In genomic region chr18:49788327-49788908, GRCh38 we compare ENCODE assay signal across 8 cellular contexts. TPM values are rescaled to one million over a fixed set of nuclear protein-coding genes. Genes with fewer than 3 reads are reported as not detected.
DNase-seq lines count a peak whose midpoint lies in the region; ATAC-seq, FAIRE-seq and TF ChIP-seq lines count a peak whose summit lies in the region.

No MANE protein-coding gene starts in this region.

- intact Hi-C loops in activated CD8-positive, alpha-beta T cell treated with anti-CD3 and anti-CD28 coated beads for 36 hours (cut with micrococcal nuclease) = loop anchor here (10.0 kb wide), 1 partner anchor 66 kb away; no protein-coding TSS in a partner anchor

- H3K9ac ChIP-seq in mucosa of rectum (ENCODE audit: low read depth in 1 of 2, low read length in 2 of 2) = peak overlapping the region in 1 of 2 donors; percentile 3

- H3K4me3 ChIP-seq in mucosa of rectum (ENCODE audit: low read length in 2 of 2) = peak overlapping the region; percentile 10 to 15

- H3K27ac ChIP-seq in mucosa of rectum (ENCODE audit: low read depth in 2 of 2, low read length in 2 of 2) = peak overlapping the region in 1 of 2 donors; percentile 7

- no peak for TF ChIP-seq POLR2A in GM12891 (IDR thresholded peaks at IDR 0.05; ENCODE audit: low read depth, low read length)

- peaks cover 1% of the 10 kb centered on the region for H3K9me3 Mint-ChIP-seq in activated CD8-positive, alpha-beta T cell treated with anti-CD3 and anti-CD28 coated beads for 36 hours

- DNase-seq in GM12891 (ENCODE audit: insufficient read length, low spot score) (no peak), foreskin melanocyte (no peak), SKM-1 (lab: John Stamatoyannopoulos, UW; ENCODE audit: unreplicated experiment) (no peak), NCI-H748 treated with DMSO at 0.1 percent for 48 hours (lab: John Stamatoyannopoulos, UW) (no peak)
- DNase-seq in activated CD8-positive, alpha-beta T cell treated with anti-CD3 and anti-CD28 coated beads for 36 hours = no peak
- DNase-seq in activated CD4-positive, alpha-beta T cell treated with anti-CD3 and anti-CD28 coated beads for 48 hours = no peak

- peak overlapping the region; percentile 2 for H3K4me3 Mint-ChIP-seq in activated CD8-positive, alpha-beta T cell treated with anti-CD3 and anti-CD28 coated beads for 36 hours

- no peak for TF ChIP-seq CTCF in activated CD8-positive, alpha-beta T cell treated with anti-CD3 and anti-CD28 coated beads for 36 hours (IDR thresholded peaks at IDR 0.05)

- peak; percentile 90 for ATAC-seq in HG02610 (IDR thresholded peaks at IDR 0.05; ENCODE audit: unreplicated experiment)
- ATAC-seq in activated CD8-positive, alpha-beta T cell treated with anti-CD3 and anti-CD28 coated beads for 36 hours = peak; percentile 72

- POLR2A ChIA-PET in activated CD8-positive, alpha-beta T cell treated with anti-CD3 and anti-CD28 coated beads for 36 hours (lab: Charles Lee) = no interaction called here

- peaks cover 46% of the 10 kb centered on the region for H3K4me1 Mint-ChIP-seq in activated CD8-positive, alpha-beta T cell treated with anti-CD3 and anti-CD28 coated beads for 36 hours (ENCODE audit: low read depth)

- peak; percentile 93 for FAIRE-seq in GM12891 (lab: Jason Lieb, UNC)

- H3K27me3 Mint-ChIP-seq in activated CD8-positive, alpha-beta T cell treated with anti-CD3 and anti-CD28 coated beads for 36 hours = no peaks in the 10 kb centered on the region

- H3K9me3 ChIP-seq in mucosa of rectum (ENCODE audit: control insufficient read depth in 2 of 2, low read length in 2 of 2) = no peaks in the 10 kb centered on the region

- no peaks in the 10 kb centered on the region for H3K27me3 ChIP-seq in mucosa of rectum (ENCODE audit: control insufficient read depth in 2 of 2, insufficient read depth in 2 of 2, low read length in 2 of 2)

- H3K36me3 Mint-ChIP-seq in activated CD8-positive, alpha-beta T cell treated with anti-CD3 and anti-CD28 coated beads for 36 hours (ENCODE audit: low read depth) = peaks cover 65% of the 10 kb centered on the region

- H3K36me3 ChIP-seq in mucosa of rectum (ENCODE audit: control insufficient read depth in 2 of 2, insufficient read depth in 2 of 2, low read length in 2 of 2) = peaks cover 43 to 46% of the 10 kb centered on the region in 2 donors

- CTCF ChIA-PET in activated CD8-positive, alpha-beta T cell treated with anti-CD3 and anti-CD28 coated beads for 36 hours (lab: Charles Lee) = interaction anchor here (1.6 kb wide), 1 partner anchor 10 kb away, joined by 3 read pairs; no protein-coding TSS in a partner anchor

- H3K27ac Mint-ChIP-seq in activated CD8-positive, alpha-beta T cell treated with anti-CD3 and anti-CD28 coated beads for 36 hours = peak overlapping the region; percentile 58

- peaks cover 0 to 3% of the 10 kb centered on the region in 2 donors for H3K4me1 ChIP-seq in mucosa of rectum (ENCODE audit: control insufficient read depth in 2 of 2, insufficient read depth in 2 of 2, low read length in 2 of 2)

TF ChIP-seq in GM12891, 5 proteins besides CTCF, POLR2A, EP300 and RAD21:
- TF ChIP-seq SPI1 (IDR thresholded peaks at IDR 0.05; ENCODE audit: low read depth, low read length) (peak; percentile 67), POLR2AphosphoS5 (IDR thresholded peaks at IDR 0.05; ENCODE audit: low read depth, low read length) (no peak)

RNA-seq across cellular contexts. Expression of gene ACAA2, which starts 24.9 kb away (rescaled TPM):
- 44.3 TPM for polyA plus RNA-seq in GM12891 (2012; ENCODE audit: low read depth, missing spikeins)
- 10 to 100 TPM; 83.3 to 84.6 TPM for total RNA-seq in activated CD8-positive, alpha-beta T cell treated with anti-CD3 and anti-CD28 coated beads for 36 hours
